18 cellular contexts compared by ENCODE assay signal in genomic region chr3:123388050-123388449, GRCh38.
DNase-seq lines count a peak whose midpoint lies in the region; ATAC-seq and TF ChIP-seq lines count a peak whose summit lies in the region.
"Had no signal": no experiment of that assay in that cellular context is flagged by ENCODE, and none has a peak within 500 bp of the region (broad histone marks: within the 10 kb centered on the region; RNA-seq: fewer than 3 reads in every experiment).

No MANE protein-coding gene starts in this region.

- WGBS in sigmoid colon, 2 donors, result 91 to 96% methylated on average over 8 of the region's 8 CpGs
- WGBS in urinary bladder, result 84% methylated on average over 8 of the region's 8 CpGs

- H3K9ac ChIP-seq in MM.1S (ENCODE audit: low read length), result no peak overlapping the region
- H3K9ac ChIP-seq: BLaER1 had no signal

- H2AFZ ChIP-seq in MM.1S (ENCODE audit: low read length), result no peak overlapping the region

- H3K4me2 ChIP-seq in MM.1S (ENCODE audit: low read depth, low read length), result no peak overlapping the region
- H3K4me2 ChIP-seq: BLaER1 had no signal

- TF ChIP-seq EP300 in sigmoid colon (IDR thresholded peaks at IDR 0.05), result no peak

- H3K4me3 ChIP-seq in right atrium auricular region, result no peak overlapping the region
- H3K4me3 ChIP-seq in sigmoid colon, result no peak overlapping the region
- no peak overlapping the region for H3K4me3 ChIP-seq in urinary bladder (ENCODE audit: low read depth, low read length)
- no peak overlapping the region for H3K4me3 ChIP-seq in MM.1S (ENCODE audit: low read length)
- H3K4me3 ChIP-seq in BE2C (ENCODE audit: low read depth, low read length), result no peak overlapping the region
- H3K4me3 ChIP-seq: BLaER1, MG63 had no signal

- intact Hi-C loops in Right ventricle myocardium inferior (cut with DNase I), result no loop called here
- intact Hi-C loops in cardiac septum (cut with DNase I), result no loop called here
- intact Hi-C loops in sigmoid colon (cut with DNase I), result no loop called here

- peak; percentile 15 for DNase-seq in Right ventricle myocardium inferior (ENCODE audit: missing footprints)
- no peak for DNase-seq in cardiac septum (ENCODE audit: low spot score)
- no peak for DNase-seq in right atrium auricular region (ENCODE audit: low spot score)
- no peak for DNase-seq in sigmoid colon
- DNase-seq in MM.1S, result no peak
- DNase-seq in BE2C, result no peak
- DNase-seq: CD8-positive, alpha-beta memory T cell; MG63; NCI-H1105; NCI-H187; NCI-H446; NCI-H82; SHP77 had no signal

- H3K9me3 ChIP-seq in right atrium auricular region (no peaks in the 10 kb centered on the region), sigmoid colon (no peaks in the 10 kb centered on the region), MM.1S (replicated peaks; ENCODE audit: insufficient read depth, low read length) (no peaks in the 10 kb centered on the region), BE2C (no peaks in the 10 kb centered on the region)
- H3K9me3 ChIP-seq: BLaER1, MG63 had no signal

- no peaks in the 10 kb centered on the region for H3K79me2 ChIP-seq in MM.1S (ENCODE audit: low read length)

- peak overlapping the region; percentile 91 to 92 for H3K27ac ChIP-seq in right atrium auricular region
- H3K27ac ChIP-seq in sigmoid colon, result peak overlapping the region; percentile 87 to 93 (median 91)
- H3K27ac ChIP-seq in urinary bladder (ENCODE audit: low read depth), result peak overlapping the region; percentile 12
- no peak overlapping the region for H3K27ac ChIP-seq in MM.1S (ENCODE audit: low read length)
- H3K27ac ChIP-seq: 22Rv1, BLaER1 had no signal

- H3K4me1 ChIP-seq in right atrium auricular region, result peaks cover 0 to 96% of the 10 kb centered on the region in 2 donors
- H3K4me1 ChIP-seq in sigmoid colon, result peaks cover 0 to 100% (median 99%) of the 10 kb centered on the region in 4 donors
- peaks cover 5% of the 10 kb centered on the region for H3K4me1 ChIP-seq in urinary bladder (ENCODE audit: insufficient read depth)
- no peaks in the 10 kb centered on the region for H3K4me1 ChIP-seq in MM.1S (ENCODE audit: low read length)
- no peaks in the 10 kb centered on the region for H3K4me1 ChIP-seq in BE2C

- H4K20me1 ChIP-seq in MM.1S (ENCODE audit: insufficient read depth, low read length), result no peaks in the 10 kb centered on the region
- H4K20me1 ChIP-seq: BLaER1 had no signal

- H3K27me3 ChIP-seq in right atrium auricular region, result no peaks in the 10 kb centered on the region
- no peaks in the 10 kb centered on the region for H3K27me3 ChIP-seq in sigmoid colon
- no peaks in the 10 kb centered on the region for H3K27me3 ChIP-seq in MM.1S (replicated peaks; ENCODE audit: insufficient read depth, low read length)
- H3K27me3 ChIP-seq in BE2C, result no peaks in the 10 kb centered on the region
- H3K27me3 ChIP-seq: BLaER1, MG63 had no signal

- ATAC-seq in Right ventricle myocardium inferior, result no peak
- ATAC-seq in GM19328 (IDR thresholded peaks at IDR 0.05; ENCODE audit: unreplicated experiment), result no peak
- ATAC-seq: Panc1 had no signal

- no peak for TF ChIP-seq POLR2A in sigmoid colon (IDR thresholded peaks at IDR 0.05)

- no peak for TF ChIP-seq CTCF in right atrium auricular region (IDR thresholded peaks at IDR 0.05)
- TF ChIP-seq CTCF in sigmoid colon (IDR thresholded peaks at IDR 0.05), result no peak
- TF ChIP-seq CTCF in MM.1S (IDR thresholded peaks at IDR 0.05; ENCODE audit: low read length), result no peak
- TF ChIP-seq CTCF in BE2C (IDR thresholded peaks at IDR 0.05; ENCODE audit: low read depth, low read length), result no peak

- H3F3A ChIP-seq in MM.1S (ENCODE audit: insufficient read depth, low read length), result no peaks in the 10 kb centered on the region

- H3K36me3 ChIP-seq in right atrium auricular region, result no peaks in the 10 kb centered on the region
- H3K36me3 ChIP-seq in sigmoid colon, result peaks cover 0 to 5% (median 0%) of the 10 kb centered on the region in 4 donors
- H3K36me3 ChIP-seq in urinary bladder (ENCODE audit: insufficient read depth), result no peaks in the 10 kb centered on the region
- no peaks in the 10 kb centered on the region for H3K36me3 ChIP-seq in MM.1S (replicated peaks; ENCODE audit: insufficient read depth, low read length)
- no peaks in the 10 kb centered on the region for H3K36me3 ChIP-seq in BE2C
- H3K36me3 ChIP-seq: BLaER1, MG63 had no signal

- no peaks in the 10 kb centered on the region for H3K9me2 ChIP-seq in MM.1S (replicated peaks; ENCODE audit: insufficient read depth, low read length)
